Comparison of ENCODE assay signal across 8 cellular contexts in genomic region chr3:45593708-45594601, GRCh38. TPM values are rescaled to one million over a fixed set of nuclear protein-coding genes. Genes with fewer than 3 reads are reported as not detected.
DNase-seq lines count a peak whose midpoint lies in the region; ATAC-seq, FAIRE-seq and TF ChIP-seq lines count a peak whose summit lies in the region.

No MANE protein-coding gene starts in this region.

- H3K36me3 ChIP-seq in Caco-2 (ENCODE audit: control insufficient read depth, insufficient read depth, low read length), result no peaks in the 10 kb centered on the region; the same call in 1 of the 2 replicates
- H3K36me3 ChIP-seq in RWPE2 (ENCODE audit: low read depth), result peaks cover 16% of the 10 kb centered on the region
- no peaks in the 10 kb centered on the region for H3K36me3 ChIP-seq in neutrophil
- peaks cover 4% of the 10 kb centered on the region for H3K36me3 ChIP-seq in thymus (ENCODE audit: control insufficient read depth, insufficient read depth)

- no peak for TF ChIP-seq CTCF in Caco-2 (IDR thresholded peaks at IDR 0.05; ENCODE audit: insufficient read depth in 1 of 2, low read depth in 1 of 2, low read length in 1 of 2, severe bottlenecking in 1 of 2, unreplicated experiment in 1 of 2)
- peak; percentile 11 for TF ChIP-seq CTCF in RWPE2 (IDR thresholded peaks at IDR 0.05; ENCODE audit: poor library complexity, severe bottlenecking)
- TF ChIP-seq CTCF in neutrophil (IDR thresholded peaks at IDR 0.05), result no peak

- H3K9me3 ChIP-seq in Caco-2 (no peaks in the 10 kb centered on the region), RWPE2 (ENCODE audit: severe bottlenecking) (no peaks in the 10 kb centered on the region), neutrophil (no peaks in the 10 kb centered on the region), thymus (ENCODE audit: control insufficient read depth) (no peaks in the 10 kb centered on the region)

- no TSS peak for BruUV-seq in Caco-2 (replicated peaks; lab: Mats Ljungman, UMichigan)

- under 1% methylated on average over 101 of the region's 101 CpGs for WGBS in thymus

- ATAC-seq in GM19463 (IDR thresholded peaks at IDR 0.05; ENCODE audit: unreplicated experiment) (peak; percentile 65), RWPE2 (ENCODE audit: low read depth) (peak; percentile 75)

- CTCF ChIA-PET in Caco-2 (lab: Charles Lee), result interaction anchor here (0.7 to 1.2 kb wide), 3 partner anchors 63 to 345 kb away, joined by 3 to 8 read pairs (median 3); no protein-coding TSS in a partner anchor

- H3K4me1 ChIP-seq in Caco-2 (peaks cover 19% of the 10 kb centered on the region), RWPE2 (ENCODE audit: insufficient read depth, poor library complexity, severe bottlenecking) (peaks cover 23% of the 10 kb centered on the region), neutrophil (ENCODE audit: control insufficient read depth in 1 of 2, insufficient read depth in 1 of 2, low read depth in 1 of 2, low read length in 1 of 2) (peaks cover 20 to 28% of the 10 kb centered on the region in 2 experiments), thymus (ENCODE audit: control insufficient read depth, insufficient read depth, low read length) (peaks cover 44% of the 10 kb centered on the region)

- DNase-seq in Caco-2 (peak; percentile 79 to 86), HS-5 (ENCODE audit: low read depth) (peak; percentile 44), RWPE2 (ENCODE audit: low spot score) (peak; percentile 72), activated gamma-delta T cell (lab: John Stamatoyannopoulos, UW) (peak; percentile 57), frontal cortex (ENCODE audit: low spot score in 2 of 2) (peak; percentile 81 to 84)

- H3K27me3 Mint-ChIP-seq in Caco-2 (ENCODE audit: insufficient read depth, unreplicated experiment), result no peaks in the 10 kb centered on the region

- peaks cover 10% of the 10 kb centered on the region for H3K9me3 Mint-ChIP-seq in Caco-2 (ENCODE audit: unreplicated experiment)

- H3K27me3 ChIP-seq in Caco-2 (replicated peaks; ENCODE audit: control insufficient read depth, insufficient read depth, low read length), result no peaks in the 10 kb centered on the region
- no peaks in the 10 kb centered on the region for H3K27me3 ChIP-seq in RWPE2 (ENCODE audit: insufficient read depth, poor library complexity, severe bottlenecking)
- no peaks in the 10 kb centered on the region for H3K27me3 ChIP-seq in neutrophil
- no peaks in the 10 kb centered on the region for H3K27me3 ChIP-seq in thymus (ENCODE audit: control insufficient read depth, insufficient read depth)

- H3K4me3 ChIP-seq in Caco-2 (ENCODE audit: low read depth, low read length), result peak overlapping the region; percentile 80
- peak overlapping the region; percentile 52 for H3K4me3 ChIP-seq in RWPE2 (ENCODE audit: severe bottlenecking)
- H3K4me3 ChIP-seq in neutrophil (ENCODE audit: low read depth in 1 of 2, low read length in 1 of 2), result peak overlapping the region; percentile 61 to 66
- H3K4me3 ChIP-seq in thymus (ENCODE audit: low read length), result peak overlapping the region; percentile 89

- peaks cover 11% of the 10 kb centered on the region for H3K36me3 Mint-ChIP-seq in Caco-2 (ENCODE audit: insufficient read depth, unreplicated experiment)

- POLR2A ChIA-PET in Caco-2 (lab: Charles Lee), result no interaction called here

- intact Hi-C loops in Caco-2 (cut with micrococcal nuclease; ENCODE audit: unreplicated experiment), result loop anchor here (1.0 to 5.0 kb wide), 3 partner anchors 43 to 71 kb away; no protein-coding TSS in a partner anchor

- peaks cover 17% of the 10 kb centered on the region for H3K4me1 Mint-ChIP-seq in Caco-2 (ENCODE audit: low read depth, unreplicated experiment)

- FAIRE-seq in frontal cortex (lab: Jason Lieb, UNC), result no peak

- peak overlapping the region; percentile 83 for H3K4me3 Mint-ChIP-seq in Caco-2 (ENCODE audit: unreplicated experiment)

- peak overlapping the region; percentile 85 for H3K27ac Mint-ChIP-seq in Caco-2 (ENCODE audit: unreplicated experiment)

- H3K27ac ChIP-seq in RWPE2 (ENCODE audit: poor library complexity, severe bottlenecking) (peak overlapping the region; percentile 71), neutrophil (no peak overlapping the region), thymus (ENCODE audit: low read depth) (peak overlapping the region; percentile 86)

RNA-seq across cellular contexts. Expression of gene LIMD1, which starts 0.6 kb away (rescaled TPM):
- total RNA-seq in Caco-2 (2022), result 28.4 and 31.3 TPM in 2 replicates
- 5.3 TPM for total RNA-seq in frontal cortex
- 6.7 TPM for polyA plus RNA-seq in thymus
